Comparison of ENCODE assay signal across 12 cellular contexts in the genomic region with DNA sequence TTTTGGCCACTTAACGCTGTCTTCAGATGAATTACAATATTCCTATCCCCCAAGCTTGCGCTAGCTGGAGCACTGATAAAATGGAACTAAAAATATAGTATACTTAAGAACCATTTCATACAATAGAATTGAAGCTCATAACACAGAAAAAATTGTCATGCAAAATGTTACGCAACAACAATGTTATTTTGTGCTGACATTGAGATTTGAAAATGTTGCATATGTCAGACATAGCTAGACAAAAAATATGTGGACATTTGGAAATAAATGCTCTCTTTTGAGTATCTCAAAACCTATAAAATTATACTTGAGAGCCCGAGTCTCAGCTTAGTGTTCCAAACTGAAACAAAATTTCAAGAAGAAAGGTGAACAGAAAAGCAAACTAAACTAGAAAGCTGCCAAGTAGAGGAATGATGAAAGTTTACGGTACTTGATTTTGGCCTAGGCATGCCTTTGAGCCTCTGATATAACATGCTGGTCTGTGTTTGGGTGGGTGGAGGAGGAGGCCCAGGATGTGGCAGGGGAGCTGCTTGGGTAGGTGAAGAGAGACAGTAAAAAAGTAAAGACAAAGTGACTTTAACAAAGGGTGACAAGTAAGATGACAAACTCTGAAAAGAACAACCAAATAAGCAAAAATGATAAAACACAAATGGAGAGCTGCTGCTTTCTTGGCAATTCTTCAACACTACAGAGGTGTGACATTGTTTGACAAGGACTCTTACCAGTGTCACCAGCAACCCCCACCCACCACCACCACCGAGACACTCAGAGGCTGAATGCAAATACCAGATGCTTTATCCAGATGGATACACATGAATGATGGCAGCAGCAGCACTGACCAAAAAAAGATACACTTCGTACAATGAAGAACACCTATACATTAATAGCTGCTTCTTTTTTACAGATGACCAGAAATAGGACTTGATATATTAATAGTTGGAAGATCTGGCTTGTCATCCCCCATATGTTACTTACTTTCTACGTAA.
"Had no signal": no experiment of that assay in that cellular context is flagged by ENCODE, and none has a peak within 500 bp of the region (broad histone marks: within the 10 kb centered on the region; RNA-seq: fewer than 3 reads in every experiment).

No MANE protein-coding gene starts in this region.

- H3K36me3 ChIP-seq: prostate gland, sigmoid colon, suprapubic skin, upper lobe of right lung had no signal

- DNase-seq: activated CD4-positive, alpha-beta T cell treated with anti-CD3 and anti-CD28 coated beads, Interleukin-2, amount 50 U/mL, for 1 hour; dermis blood vessel endothelial cell; left colon; mammary epithelial cell; occipital lobe; sigmoid colon; stimulated activated CD4-positive, alpha-beta T cell treated with anti-CD3 and anti-CD28 coated beads, Interleukin-12 subunit alpha, Interleukin-12 subunit beta, amount 100 ng/mL, for 4 hours; stimulated activated naive CD4-positive, alpha-beta T cell treated with Interleukin-2 at 50 U/mL for 16 hours; upper lobe of right lung had no signal

- H3K9me3 ChIP-seq: prostate gland, sigmoid colon, suprapubic skin, upper lobe of right lung had no signal

- ATAC-seq: left colon; natural killer cell treated with Interleukin-12 subunit alpha and Interleukin-12 subunit beta and Interleukin-15 and Interleukin-18, amount 100 ng/mL, for 72 hours; upper lobe of right lung had no signal

- H3K27me3 ChIP-seq: sigmoid colon, suprapubic skin, upper lobe of right lung had no signal

- H3K4me1 ChIP-seq: prostate gland, sigmoid colon, suprapubic skin, upper lobe of right lung had no signal

- H3K27ac ChIP-seq: prostate gland, sigmoid colon, suprapubic skin, upper lobe of right lung had no signal

- H3K4me3 ChIP-seq: prostate gland, sigmoid colon, suprapubic skin, upper lobe of right lung had no signal
